1 cellular context compared by ENCODE assay signal in genomic region chr10:5457741-5458140, GRCh38.
TF ChIP-seq lines count a peak whose summit lies in the region.

No MANE protein-coding gene starts in this region.

TF ChIP-seq in endothelial cell of umbilical vein, 7 proteins besides CTCF, POLR2A, EP300 and RAD21:
- TF ChIP-seq FOS (IDR thresholded peaks at IDR 0.05; ENCODE audit: borderline replicate concordance, insufficient read depth, low read length) (no peak), JUN (IDR thresholded peaks at IDR 0.05; ENCODE audit: borderline replicate concordance, insufficient read depth, insufficient read length, low read depth) (no peak), MYC (IDR thresholded peaks at IDR 0.05; ENCODE audit: low read depth, low read length) (no peak), POLR2AphosphoS5 (IDR thresholded peaks at IDR 0.05; ENCODE audit: insufficient read depth, low read depth, low read length) (no peak), GATA2 (IDR thresholded peaks at IDR 0.05; ENCODE audit: insufficient read depth, insufficient read length, low read depth, low read length) (no peak), MAX (IDR thresholded peaks at IDR 0.05; ENCODE audit: insufficient read depth, insufficient read length) (no peak), EZH2 (IDR thresholded peaks at IDR 0.05; ENCODE audit: borderline replicate concordance, low read depth, low read length, severe bottlenecking) (no peak)
